Comparison of ENCODE assay signal across 4 cellular contexts in the genomic region with DNA sequence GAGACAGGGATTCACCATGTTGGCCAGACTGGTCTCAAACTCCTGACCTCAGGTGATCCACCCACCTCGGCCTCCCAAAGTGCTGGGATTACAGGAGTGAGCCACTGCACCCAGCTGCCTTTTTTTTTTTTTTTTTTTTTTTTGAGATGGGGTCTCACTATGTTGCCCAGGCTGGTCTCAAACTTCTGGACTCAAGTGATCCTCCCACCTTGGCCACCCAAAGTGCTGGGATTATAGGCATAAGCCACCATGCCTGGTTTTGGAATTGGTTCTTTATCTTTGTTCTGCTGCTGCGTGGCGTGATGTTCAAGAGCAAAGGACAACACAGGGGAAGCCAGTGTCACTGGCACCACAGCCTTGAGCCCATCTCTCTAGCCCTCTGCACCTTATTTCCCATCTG. TPM values are rescaled to one million over a fixed set of nuclear protein-coding genes. Genes with fewer than 3 reads are reported as not detected.
"Had no signal": no experiment of that assay in that cellular context is flagged by ENCODE, and none has a peak within 500 bp of the region (broad histone marks: within the 10 kb centered on the region; RNA-seq: fewer than 3 reads in every experiment).

No MANE protein-coding gene starts in this region.

RNA-seq across cellular contexts. Expression of a gene that starts 32.6 kb away (rescaled TPM):
- total RNA-seq: NCI-H460, RPMI7951 had no signal

RNA-seq across cellular contexts. Expression of a gene that starts 50.1 kb away (rescaled TPM):
- total RNA-seq: NCI-H460, PC-9, RPMI7951, SJCRH30 had no signal
